In the genomic region with DNA sequence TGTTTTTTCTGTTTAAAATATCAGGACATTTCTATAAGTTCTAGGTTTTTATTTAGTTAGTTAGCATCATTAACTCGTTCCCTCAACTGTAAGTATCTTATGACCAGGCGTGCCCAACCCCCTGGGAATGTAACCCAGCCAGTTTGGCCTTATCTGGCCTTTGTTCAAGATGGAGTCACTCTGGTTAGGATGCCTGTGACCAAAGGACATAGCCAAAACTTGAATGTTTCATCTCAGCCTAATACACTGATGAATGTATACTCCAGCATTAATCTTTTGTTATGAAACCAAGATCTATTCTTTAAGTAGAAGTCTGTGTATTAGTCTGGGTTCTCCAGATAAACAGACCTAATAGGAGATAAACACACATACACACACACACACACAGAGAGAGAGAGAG, we compare ENCODE assay signal across 35 cellular contexts.
"Had no signal": no experiment of that assay in that cellular context is flagged by ENCODE, and none has a peak within 500 bp of the region (broad histone marks: within the 10 kb centered on the region; RNA-seq: fewer than 3 reads in every experiment).

No MANE protein-coding gene starts in this region.

- H3K9me3 ChIP-seq: MG63 had no signal

- H3K27me3 ChIP-seq: MG63 had no signal

- H3K36me3 ChIP-seq: MG63 had no signal

- H3K4me3 ChIP-seq: MG63 had no signal

- DNase-seq: Kasumi-1, MG63, MM.1S, MV-4-11, NCI-H1048, NCI-H1092, NCI-H1092 treated with DMSO at 0.1 percent for 48 hours, NCI-H1105, NCI-H1105 treated with DMSO at 0.1 percent for 48 hours, NCI-H1417, NCI-H1417 treated with DMSO at 0.1 percent for 48 hours, NCI-H1436, NCI-H1436 treated with DMSO at 0.1 percent for 48 hours, NCI-H146, NCI-H1694, NCI-H1694 treated with DMSO at 0.1 percent for 48 hours, NCI-H187, NCI-H187 treated with DMSO at 0.1 percent for 48 hours, NCI-H1930, NCI-H2029, NCI-H2029 treated with DMSO at 0.1 percent for 48 hours, NCI-H2081, NCI-H2081 treated with DMSO at 0.1 percent for 48 hours, NCI-H2107, NCI-H2171, NCI-H2171 treated with DMSO at 0.1 percent for 48 hours, NCI-H2227 treated with DMSO at 0.1 percent for 48 hours, NCI-H226, NCI-H345, NCI-H446, NCI-H446 treated with DMSO at 0.1 percent for 48 hours, NCI-H510A, NCI-H510A treated with DMSO at 0.1 percent for 48 hours, NCI-H524, NCI-H524 treated with DMSO at 0.1 percent for 48 hours had no signal
